18 cellular contexts compared by ENCODE assay signal in genomic region chr4:62398318-62398717, GRCh38.
"Had no signal": no experiment of that assay in that cellular context is flagged by ENCODE, and none has a peak within 500 bp of the region (broad histone marks: within the 10 kb centered on the region; RNA-seq: fewer than 3 reads in every experiment).

No MANE protein-coding gene starts in this region.

- H3K9ac ChIP-seq: parathyroid adenoma had no signal

- H3K27me3 ChIP-seq: esophagus squamous epithelium, tibial nerve, upper lobe of left lung had no signal

- H3K27ac ChIP-seq: esophagus squamous epithelium, parathyroid adenoma, thoracic aorta, tibial nerve, upper lobe of left lung had no signal

- ATAC-seq: effector memory CD8-positive, alpha-beta T cell; natural killer cell treated with Interleukin-12 subunit alpha and Interleukin-12 subunit beta and Interleukin-15 and Interleukin-18, amount 100 ng/mL, for 72 hours; sciatic nerve; stimulated activated memory B cell treated with anti-CD40 and anti-IgM and Interleukin-4, amounts not matched to agents 10 μg/mL and 1 μg/mL and 100 μg/mL, for 72 hours; stimulated activated naive CD8-positive, alpha-beta T cell treated with anti-CD3 and anti-CD28 coated beads, Interleukin-15, Interleukin-2, amounts not matched to agents 100 U/mL and 50 U/mL, for 24 hours had no signal

- H3K4me3 ChIP-seq: esophagus squamous epithelium, lung, smooth muscle cell, tibial nerve, upper lobe of left lung had no signal

- H3K4me2 ChIP-seq: smooth muscle cell had no signal

- H2AFZ ChIP-seq: parathyroid adenoma had no signal

- H3K36me3 ChIP-seq: esophagus squamous epithelium, thoracic aorta, tibial nerve, upper lobe of left lung had no signal

- H3K4me1 ChIP-seq: esophagus squamous epithelium, parathyroid adenoma, tibial nerve, upper lobe of left lung had no signal

- DNase-seq: cortex of kidney; effector memory CD8-positive, alpha-beta T cell; erythroblast; esophagus squamous epithelium; foreskin melanocyte; glutamatergic neuron; naive B cell; stimulated activated CD4-positive, alpha-beta T cell treated with anti-CD3 and anti-CD28 coated beads, Interleukin-4, amount 100 ng/mL, for 4 hours; stimulated activated naive CD8-positive, alpha-beta T cell treated with anti-CD3 and anti-CD28 coated beads, Interleukin-15, Interleukin-2, amounts not matched to agents 100 U/mL and 50 U/mL, for 24 hours; upper lobe of left lung had no signal

- H3K9me3 ChIP-seq: esophagus squamous epithelium, thoracic aorta, tibial nerve, upper lobe of left lung had no signal

- H3K79me2 ChIP-seq: parathyroid adenoma had no signal
